In the genomic region with DNA sequence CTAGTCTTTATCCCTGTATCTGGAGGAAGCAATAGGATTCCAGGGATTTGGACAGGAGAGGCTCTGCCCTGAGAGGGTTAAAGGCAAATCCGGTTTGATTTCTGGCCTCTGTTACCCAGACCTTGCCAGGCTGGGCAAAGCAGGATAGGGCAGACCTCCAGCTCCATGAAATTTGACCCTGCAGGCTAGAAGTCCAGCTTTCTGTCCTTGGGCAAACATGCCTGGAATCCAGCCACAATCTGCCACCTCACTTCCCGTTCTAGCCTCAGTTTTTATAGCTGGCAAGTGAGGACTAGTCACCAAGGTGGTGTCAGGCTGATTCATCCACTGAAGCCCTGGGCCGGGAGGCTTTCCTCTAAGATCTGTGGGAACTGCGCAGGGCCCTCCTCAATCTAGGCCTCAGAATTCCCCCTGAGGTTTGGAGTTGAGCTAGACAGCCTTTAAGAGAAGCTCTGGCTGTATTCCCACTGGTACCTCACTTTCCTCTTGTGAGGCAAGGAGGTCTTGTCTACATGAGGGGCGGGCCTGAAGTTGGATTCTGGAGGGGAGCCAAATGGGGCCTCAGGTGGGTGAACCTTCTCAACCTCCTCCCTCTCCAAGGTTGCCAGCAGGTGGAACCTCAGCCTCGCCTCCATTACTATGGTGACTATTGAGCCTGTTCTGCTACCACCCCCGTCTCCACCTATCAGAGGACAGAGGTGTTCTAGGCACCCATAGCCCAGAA, we compare ENCODE assay signal across 1 cellular context.
TF ChIP-seq lines count a peak whose summit lies in the region.

No MANE protein-coding gene starts in this region.

TF ChIP-seq in endothelial cell of umbilical vein, 7 proteins besides CTCF, POLR2A, EP300 and RAD21:
- TF ChIP-seq POLR2AphosphoS5 (IDR thresholded peaks at IDR 0.05; ENCODE audit: insufficient read depth, low read depth, low read length), result peak; percentile 78
- peak; percentile 61 for TF ChIP-seq GATA2 (IDR thresholded peaks at IDR 0.05; ENCODE audit: insufficient read depth, insufficient read length, low read depth, low read length)
- TF ChIP-seq MYC (IDR thresholded peaks at IDR 0.05; ENCODE audit: low read depth, low read length), result no peak
- peak; percentile 94 for TF ChIP-seq FOS (IDR thresholded peaks at IDR 0.05; ENCODE audit: borderline replicate concordance, insufficient read depth, low read length)
- TF ChIP-seq, protein P1, sequence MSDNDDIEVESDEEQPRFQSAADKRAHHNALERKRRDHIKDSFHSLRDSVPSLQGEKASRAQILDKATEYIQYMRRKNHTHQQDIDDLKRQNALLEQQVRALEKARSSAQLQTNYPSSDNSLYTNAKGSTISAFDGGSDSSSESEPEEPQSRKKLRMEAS (IDR thresholded peaks at IDR 0.05; ENCODE audit: insufficient read depth, insufficient read length), result no peak
- TF ChIP-seq JUN (IDR thresholded peaks at IDR 0.05; ENCODE audit: borderline replicate concordance, insufficient read depth, insufficient read length, low read depth), result peak; percentile 71
- TF ChIP-seq EZH2 (IDR thresholded peaks at IDR 0.05; ENCODE audit: borderline replicate concordance, low read depth, low read length, severe bottlenecking), result no peak
